Comparison of ENCODE assay signal across 19 cellular contexts in genomic region chr17:48514483-48514876, GRCh38. TPM values are rescaled to one million over a fixed set of nuclear protein-coding genes. Genes with fewer than 3 reads are reported as not detected.
A peak's percentile ranks its signal among the peaks of the same experiment; 100 is the strongest.
DNase-seq lines count a peak whose midpoint lies in the region; ATAC-seq, FAIRE-seq and TF ChIP-seq lines count a peak whose summit lies in the region.
"Had no signal": no experiment of that assay in that cellular context is flagged by ENCODE, and none has a peak within 500 bp of the region (broad histone marks: within the 10 kb centered on the region; RNA-seq: fewer than 3 reads in every experiment).

No MANE protein-coding gene starts in this region.

- peaks cover 7% of the 10 kb centered on the region for H3K36me3 Mint-ChIP-seq in activated naive CD8-positive, alpha-beta T cell treated with anti-CD3 and anti-CD28 coated beads, Interleukin-2, amount 10 ng/mL, durations not matched to agents 7 days and 5 days
- peaks cover 5% of the 10 kb centered on the region for H3K36me3 Mint-ChIP-seq in activated naive CD8-positive, alpha-beta T cell treated with anti-CD3 and anti-CD28 coated beads for 36 hours
- H3K36me3 Mint-ChIP-seq: CD4-positive, CD25-positive, alpha-beta regulatory T cell had no signal

- no peaks in the 10 kb centered on the region for H3K79me2 ChIP-seq in Loucy (ENCODE audit: insufficient read depth, low read length)
- no peaks in the 10 kb centered on the region for H3K79me2 ChIP-seq in GM12878 (ENCODE audit: control insufficient read depth, insufficient read depth, low read length)

- H3K9me2 ChIP-seq in Loucy (replicated peaks; ENCODE audit: low read depth, low read length): no peaks in the 10 kb centered on the region

- H3K36me3 ChIP-seq in Loucy (ENCODE audit: insufficient read depth, low read length) (no peaks in the 10 kb centered on the region), GM12878 (ENCODE audit: control insufficient read depth in 2 of 2, insufficient read depth in 2 of 2, low read length in 1 of 2) (no peaks in the 10 kb centered on the region)
- H3K36me3 ChIP-seq: BE2C, SJCRH30 had no signal

- H3K4me2 ChIP-seq in Loucy (ENCODE audit: low read depth, low read length, poor library complexity, severe bottlenecking): peak overlapping the region; percentile 2
- peak overlapping the region; percentile 86 for H3K4me2 ChIP-seq in GM12878 (ENCODE audit: control insufficient read depth, insufficient read depth)
- H3K4me2 ChIP-seq: PC-9 had no signal

- POLR2A ChIA-PET in activated naive CD8-positive, alpha-beta T cell treated with anti-CD3 and anti-CD28 coated beads, Interleukin-2, amount 10 ng/mL, durations not matched to agents 7 days and 5 days (lab: Charles Lee): interaction anchor here (0.9 to 2.2 kb wide), 3 partner anchors 9 to 32 kb away, joined by 3 to 13 read pairs (median 3); no protein-coding TSS in a partner anchor
- POLR2A ChIA-PET in GM12878 (lab: Charles Lee): interaction anchor here (1.1 to 1.8 kb wide), 2 partner anchors 10 to 29 kb away, joined by 6 to 9 read pairs; no protein-coding TSS in a partner anchor

- H3K9me3 ChIP-seq in Loucy (ENCODE audit: insufficient read depth, low read depth, low read length) (no peaks in the 10 kb centered on the region), GM12878 (replicated peaks; ENCODE audit: control insufficient read depth, insufficient read depth, low read length) (no peaks in the 10 kb centered on the region)
- H3K9me3 ChIP-seq: BE2C had no signal

- no peaks in the 10 kb centered on the region; the same call in 1 of the 2 replicates for H3F3A ChIP-seq in Loucy (ENCODE audit: low read depth)

- H4K20me1 ChIP-seq in Loucy (ENCODE audit: insufficient read depth, low read length, poor library complexity, severe bottlenecking) (no peaks in the 10 kb centered on the region), GM12878 (ENCODE audit: control insufficient read depth, insufficient read depth) (no peaks in the 10 kb centered on the region)

- DNase-seq in activated naive CD8-positive, alpha-beta T cell treated with anti-CD3 and anti-CD28 coated beads, Interleukin-2, amount 10 ng/mL, durations not matched to agents 7 days and 5 days: no peak
- DNase-seq in activated naive CD8-positive, alpha-beta T cell treated with anti-CD3 and anti-CD28 coated beads for 36 hours: no peak
- DNase-seq in GM12878 (ENCODE audit: low read depth, low spot score): no peak
- no peak for DNase-seq in activated CD4-positive, alpha-beta T cell treated with anti-CD3 and anti-CD28 coated beads for 48 hours
- DNase-seq in stimulated activated naive CD8-positive, alpha-beta T cell treated with anti-CD3 and anti-CD28 coated beads, Interleukin-15, amount 100 ng/mL, for 72 hours: no peak
- DNase-seq in D341Med (ENCODE audit: low spot score): no peak
- DNase-seq: BE2C; CD4-positive, CD25-positive, alpha-beta regulatory T cell; COR-L47; GDM1; MV-4-11; NCI-H1694 treated with DMSO at 0.1 percent for 48 hours; NCI-H510A treated with DMSO at 0.1 percent for 48 hours; NCI-H82; PC-9; SJCRH30 had no signal

- peaks cover 51% of the 10 kb centered on the region for H3K4me1 Mint-ChIP-seq in activated naive CD8-positive, alpha-beta T cell treated with anti-CD3 and anti-CD28 coated beads, Interleukin-2, amount 10 ng/mL, durations not matched to agents 7 days and 5 days
- peaks cover 37% of the 10 kb centered on the region for H3K4me1 Mint-ChIP-seq in activated naive CD8-positive, alpha-beta T cell treated with anti-CD3 and anti-CD28 coated beads for 36 hours
- peaks cover 43% of the 10 kb centered on the region for H3K4me1 Mint-ChIP-seq in stimulated activated naive CD8-positive, alpha-beta T cell treated with anti-CD3 and anti-CD28 coated beads, Interleukin-15, amount 100 ng/mL, for 72 hours

- peak overlapping the region; percentile 31 for H3K4me3 Mint-ChIP-seq in activated naive CD8-positive, alpha-beta T cell treated with anti-CD3 and anti-CD28 coated beads, Interleukin-2, amount 10 ng/mL, durations not matched to agents 7 days and 5 days
- H3K4me3 Mint-ChIP-seq in activated naive CD8-positive, alpha-beta T cell treated with anti-CD3 and anti-CD28 coated beads for 36 hours: no peak overlapping the region
- no peak overlapping the region for H3K4me3 Mint-ChIP-seq in stimulated activated naive CD8-positive, alpha-beta T cell treated with anti-CD3 and anti-CD28 coated beads, Interleukin-15, amount 100 ng/mL, for 72 hours
- H3K4me3 Mint-ChIP-seq: CD4-positive, CD25-positive, alpha-beta regulatory T cell had no signal

- no peak for TF ChIP-seq RAD21 in GM12878 (IDR thresholded peaks at IDR 0.05; ENCODE audit: insufficient read depth, low read depth, low read length)

- H3K27me3 Mint-ChIP-seq in activated naive CD8-positive, alpha-beta T cell treated with anti-CD3 and anti-CD28 coated beads, Interleukin-2, amount 10 ng/mL, durations not matched to agents 7 days and 5 days: peaks cover 35% of the 10 kb centered on the region
- H3K27me3 Mint-ChIP-seq in activated naive CD8-positive, alpha-beta T cell treated with anti-CD3 and anti-CD28 coated beads for 36 hours: peaks cover 29% of the 10 kb centered on the region
- peaks cover 69% of the 10 kb centered on the region for H3K27me3 Mint-ChIP-seq in stimulated activated naive CD8-positive, alpha-beta T cell treated with anti-CD3 and anti-CD28 coated beads, Interleukin-15, amount 100 ng/mL, for 72 hours

- RAD21 ChIA-PET in GM12878 (lab: Charles Lee; ENCODE audit: unreplicated experiment): interaction anchor here (1.1 to 3.2 kb wide), 5 partner anchors 22 to 179 kb away, joined by 3 to 16 read pairs (median 4); no protein-coding TSS in a partner anchor

- intact Hi-C loops in GM12878 (cut with micrococcal nuclease; ENCODE audit: unreplicated experiment): no loop called here

- TF ChIP-seq EP300 in GM12878 (IDR thresholded peaks at IDR 0.05; ENCODE audit: borderline replicate concordance in 1 of 2, control insufficient read depth in 1 of 2, low read depth in 2 of 2, low read length in 2 of 2): no peak

- no peak for TF ChIP-seq CTCF in Loucy (conservative IDR thresholded peaks at IDR 0.05; ENCODE audit: low read length)
- TF ChIP-seq CTCF in GM12878 (IDR thresholded peaks at IDR 0.05 in 2 of 3, conservative IDR thresholded peaks at IDR 0.05 in 1 of 3; ENCODE audit: control insufficient read depth in 2 of 3, extremely low read depth in 1 of 3, insufficient read depth in 1 of 3, low read depth in 3 of 3, low read length in 3 of 3): no peak

- no peak overlapping the region for H2AFZ ChIP-seq in Loucy (ENCODE audit: low read length)
- no peak overlapping the region; the same call in 1 of the 2 replicates for H2AFZ ChIP-seq in GM12878 (ENCODE audit: control insufficient read depth, low read depth, low read length)
- H2AFZ ChIP-seq: PC-9 had no signal

- no peak for ATAC-seq in activated naive CD8-positive, alpha-beta T cell treated with anti-CD3 and anti-CD28 coated beads, Interleukin-2, amount 10 ng/mL, durations not matched to agents 7 days and 5 days (ENCODE audit: low read depth)
- ATAC-seq in GM12878: no peak
- ATAC-seq in stimulated activated naive CD8-positive, alpha-beta T cell treated with anti-CD3 and anti-CD28 coated beads, Interleukin-15, amount 100 ng/mL, for 72 hours: no peak
- ATAC-seq: HCT116 had no signal

- H3K27ac ChIP-seq in GM12878 (ENCODE audit: control insufficient read depth, insufficient read depth): no peak overlapping the region; the same call in 1 of the 2 replicates
- H3K27ac ChIP-seq: PC-9, SJCRH30 had no signal

- peak overlapping the region; percentile 65 for H3K27ac Mint-ChIP-seq in activated naive CD8-positive, alpha-beta T cell treated with anti-CD3 and anti-CD28 coated beads, Interleukin-2, amount 10 ng/mL, durations not matched to agents 7 days and 5 days
- no peak overlapping the region for H3K27ac Mint-ChIP-seq in activated naive CD8-positive, alpha-beta T cell treated with anti-CD3 and anti-CD28 coated beads for 36 hours
- H3K27ac Mint-ChIP-seq in stimulated activated naive CD8-positive, alpha-beta T cell treated with anti-CD3 and anti-CD28 coated beads, Interleukin-15, amount 100 ng/mL, for 72 hours: no peak overlapping the region
- H3K27ac Mint-ChIP-seq: CD4-positive, CD25-positive, alpha-beta regulatory T cell had no signal

- BruUV-seq in GM12878 (replicated peaks; lab: Mats Ljungman, UMichigan): TSS peak; percentile 75

- FAIRE-seq in GM12878 (lab: Jason Lieb, UNC): no peak
- FAIRE-seq: A204.1 had no signal

- CTCF ChIA-PET in GM12878 (lab: Yijun Ruan, JAX): interaction anchor here (1.3 to 2.7 kb wide), 5 partner anchors 10 to 206 kb away, joined by 4 to 26 read pairs (median 7); no protein-coding TSS in a partner anchor

- H3K27me3 ChIP-seq in Loucy (ENCODE audit: insufficient read depth, low read length, poor library complexity, severe bottlenecking) (no peaks in the 10 kb centered on the region), GM12878 (replicated peaks in 1 of 2; ENCODE audit: control insufficient read depth in 2 of 2, insufficient read depth in 2 of 2, low read length in 1 of 2) (no peaks in the 10 kb centered on the region)

- H3K4me1 ChIP-seq in Loucy (ENCODE audit: insufficient read depth, low read length, poor library complexity, severe bottlenecking): peaks cover 15% of the 10 kb centered on the region
- H3K4me1 ChIP-seq in GM12878 (ENCODE audit: control insufficient read depth, insufficient read depth, low read length): peaks cover 60% of the 10 kb centered on the region
- H3K4me1 ChIP-seq: BE2C, SJCRH30 had no signal

- no peak for TF ChIP-seq POLR2A in GM12878 (IDR thresholded peaks at IDR 0.05; ENCODE audit: low read depth, low read length)

- H3K9ac ChIP-seq in Loucy (ENCODE audit: low read depth, low read length, poor library complexity, severe bottlenecking) (no peak overlapping the region), GM12878 (ENCODE audit: control insufficient read depth, insufficient read depth, low read length) (no peak overlapping the region)

- in situ Hi-C loops in GM12878 (cut with MboI): no loop called here

- H3K4me3 ChIP-seq in Loucy (ENCODE audit: low read length, poor library complexity, severe bottlenecking) (no peak overlapping the region), GM12878 (peak overlapping the region; percentile 29; the same call in 1 of the 2 replicates)
- H3K4me3 ChIP-seq: PC-9, SJCRH30 had no signal

- no peaks in the 10 kb centered on the region for H3K9me3 Mint-ChIP-seq in activated naive CD8-positive, alpha-beta T cell treated with anti-CD3 and anti-CD28 coated beads, Interleukin-2, amount 10 ng/mL, durations not matched to agents 7 days and 5 days
- no peaks in the 10 kb centered on the region for H3K9me3 Mint-ChIP-seq in activated naive CD8-positive, alpha-beta T cell treated with anti-CD3 and anti-CD28 coated beads for 36 hours
- H3K9me3 Mint-ChIP-seq in stimulated activated naive CD8-positive, alpha-beta T cell treated with anti-CD3 and anti-CD28 coated beads, Interleukin-15, amount 100 ng/mL, for 72 hours: no peaks in the 10 kb centered on the region

- 49% methylated on average over 2 of the region's 2 CpGs for WGBS in GM12878 (ENCODE audit: insufficient coverage, insufficient replicate concordance, low lambda C conversion rate, missing lambda C conversion rate)

- SMC1A ChIA-PET in GM12878 (lab: Charles Lee; ENCODE audit: uncharacterized antibody, unreplicated experiment): interaction anchor here (1.0 to 4.9 kb wide), 8 partner anchors 10 to 179 kb away, joined by 3 to 31 read pairs (median 6); no protein-coding TSS in a partner anchor

RNA-seq across cellular contexts. Expression of gene HOXB1, which starts 16.3 kb away (rescaled TPM):
- total RNA-seq in activated naive CD8-positive, alpha-beta T cell treated with anti-CD3 and anti-CD28 coated beads, Interleukin-2, amount 10 ng/mL, durations not matched to agents 7 days and 5 days: not detected
- total RNA-seq in activated naive CD8-positive, alpha-beta T cell treated with anti-CD3 and anti-CD28 coated beads for 36 hours: not detected
- not detected in 2 replicates for total RNA-seq in GM12878 (2013; cell fraction: nucleolus; rRNA removed)
- total RNA-seq in GM12878 (2014; rRNA removed) (not detected in 2 replicates), GM12878 (2014; rRNA removed; fragmentation: Illumina TruSeq; extraction: Trizol) (not detected in 2 replicates), GM12878 (2021) (not detected in 2 replicates)
- not detected for polyA plus RNA-seq in GM12878 (2011; ENCODE audit: low read depth)
- polyA plus RNA-seq in GM12878 (2011; rRNA removed) (not detected in 2 replicates), GM12878 (2014; fragmentation: Illumina TruSeq; extraction: Trizol) (not detected in 2 replicates), GM12878 (2014; fragmentation: Nextera tagmentation; extraction: Ambion mirVana) (not detected), GM12878 (2014; rRNA removed) (not detected in 2 replicates), GM12878 (2016; fragmentation: Nextera tagmentation; extraction: Ambion mirVana) (not detected)
- not detected in 2 replicates for polyA plus RNA-seq in GM12878 (2011; cell fraction: cytosol; rRNA removed)
- not detected in 2 replicates for polyA plus RNA-seq in GM12878 (2011; cell fraction: nucleus; rRNA removed)
- polyA plus RNA-seq in GM12878 (2012): not detected in 2 replicates
- polyA minus RNA-seq in GM12878 (2011; rRNA and poly(A)+ RNA removed): not detected in 2 replicates
- polyA minus RNA-seq in GM12878 (2011; cell fraction: cytosol; rRNA and poly(A)+ RNA removed): not detected in 2 replicates
- not detected in 2 replicates for polyA minus RNA-seq in GM12878 (2011; cell fraction: nucleus; rRNA and poly(A)+ RNA removed)
- total RNA-seq: CD4-positive, CD25-positive, alpha-beta regulatory T cell; PC-9; SJCRH30 had no signal
- polyA plus RNA-seq: CD4-positive, CD25-positive, alpha-beta regulatory T cell had no signal

RNA-seq across cellular contexts. Expression of gene HOXB2, which starts 30.4 kb away (rescaled TPM):
- 10 to 100 TPM; 19.5 to 20.0 TPM for total RNA-seq in activated naive CD8-positive, alpha-beta T cell treated with anti-CD3 and anti-CD28 coated beads, Interleukin-2, amount 10 ng/mL, durations not matched to agents 7 days and 5 days
- total RNA-seq in activated naive CD8-positive, alpha-beta T cell treated with anti-CD3 and anti-CD28 coated beads for 36 hours: 1 to 10 TPM; 7.4 to 7.7 TPM
- total RNA-seq in GM12878 (2013; cell fraction: nucleolus; rRNA removed): 3.3 and 6.2 TPM in 2 replicates
- 1.4 and 2.0 TPM in 2 replicates for total RNA-seq in GM12878 (2014; rRNA removed)
- 1.7 and 1.8 TPM in 2 replicates for total RNA-seq in GM12878 (2014; rRNA removed; fragmentation: Illumina TruSeq; extraction: Trizol)
- 6.3 and 6.7 TPM in 2 replicates for total RNA-seq in GM12878 (2021)
- polyA plus RNA-seq in GM12878 (2011; ENCODE audit: low read depth): 0.94 TPM
- 0.42 and 0.48 TPM in 2 replicates for polyA plus RNA-seq in GM12878 (2011; rRNA removed)
- polyA plus RNA-seq in GM12878 (2011; cell fraction: cytosol; rRNA removed): 0.45 and 0.57 TPM in 2 replicates
- polyA plus RNA-seq in GM12878 (2011; cell fraction: nucleus; rRNA removed): 0.91 and 0.97 TPM in 2 replicates
- polyA plus RNA-seq in GM12878 (2012): 2.4 and 3.0 TPM in 2 replicates
- 2.6 and 3.6 TPM in 2 replicates for polyA plus RNA-seq in GM12878 (2014; fragmentation: Illumina TruSeq; extraction: Trizol)
- under 1 TPM; 0.16 to 0.88 TPM for polyA plus RNA-seq in GM12878 (2014; fragmentation: Nextera tagmentation; extraction: Ambion mirVana)
- polyA plus RNA-seq in GM12878 (2014; rRNA removed): 8.8 and 9.2 TPM in 2 replicates
- 1 to 10 TPM; 3.1 to 4.1 TPM for polyA plus RNA-seq in GM12878 (2016; fragmentation: Nextera tagmentation; extraction: Ambion mirVana)
- 0.29 and 0.52 TPM in 2 replicates for polyA minus RNA-seq in GM12878 (2011; rRNA and poly(A)+ RNA removed)
- polyA minus RNA-seq in GM12878 (2011; cell fraction: cytosol; rRNA and poly(A)+ RNA removed): not detected in 2 replicates
- polyA minus RNA-seq in GM12878 (2011; cell fraction: nucleus; rRNA and poly(A)+ RNA removed): 0.85 and 1.1 TPM in 2 replicates
